ENCODE assay signal across 21 cellular contexts in the genomic region with DNA sequence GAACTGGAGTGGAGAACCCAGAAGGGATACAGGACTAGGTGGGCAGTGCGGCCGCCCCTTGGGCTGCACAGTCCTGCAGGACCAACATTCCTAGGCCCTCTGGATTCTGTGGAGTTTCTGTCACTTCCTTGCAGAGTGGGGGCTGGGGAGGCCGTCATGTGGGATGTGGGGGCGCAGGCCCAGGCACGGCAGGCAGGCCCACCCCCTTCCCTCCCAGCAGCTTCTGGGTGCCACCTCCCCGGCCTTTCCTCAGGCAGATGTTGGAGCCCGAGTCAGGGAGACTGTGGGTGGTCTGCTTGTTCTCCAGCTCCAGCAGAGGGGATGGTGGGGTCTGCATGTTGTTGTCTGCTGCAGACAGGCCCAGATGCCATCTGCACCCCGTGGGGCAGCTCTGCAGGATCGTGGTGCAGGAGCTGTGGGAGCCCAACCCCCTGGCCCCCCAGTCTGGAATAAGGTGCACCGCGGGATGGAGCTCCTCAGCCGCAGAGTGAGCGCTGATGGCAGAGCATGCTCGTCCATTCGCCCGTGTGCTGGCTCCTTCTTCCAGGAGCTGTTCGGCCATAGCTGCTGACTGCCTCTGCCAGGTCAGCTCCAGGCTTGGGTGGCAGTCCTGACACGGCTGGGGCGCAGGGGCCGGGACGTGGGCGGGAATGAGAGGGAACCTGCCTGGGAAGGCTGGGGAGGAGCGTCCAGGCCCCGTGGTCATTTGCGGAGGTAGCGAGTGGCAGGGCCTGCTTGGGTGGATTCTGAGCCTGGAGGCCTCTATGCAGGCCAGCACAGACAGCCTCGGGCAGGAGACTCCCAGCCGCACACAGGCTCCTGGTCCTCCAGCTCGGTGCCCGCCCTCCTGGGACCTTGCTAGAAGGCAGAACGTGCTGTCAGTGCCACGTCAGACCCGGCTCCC. TPM values are rescaled to one million over a fixed set of nuclear protein-coding genes. Genes with fewer than 3 reads are reported as not detected.
"Had no signal": no experiment of that assay in that cellular context is flagged by ENCODE, and none has a peak within 500 bp of the region (broad histone marks: within the 10 kb centered on the region; RNA-seq: fewer than 3 reads in every experiment).

No MANE protein-coding gene starts in this region.

- H3K27ac ChIP-seq: adrenal gland, cardiac muscle cell, esophagus muscularis mucosa, gastroesophageal sphincter, heart left ventricle, ovary, psoas muscle, upper lobe of left lung, VCaP had no signal

- ATAC-seq: activated naive CD4-positive, alpha-beta T cell treated with anti-CD3 and anti-CD28 coated beads, Interleukin-2, amount 50 U/mL, for 72 hours; gastroesophageal sphincter; heart left ventricle; naive thymus-derived CD8-positive, alpha-beta T cell; psoas muscle; right cardiac atrium had no signal

- H3K4me3 ChIP-seq: adrenal gland, cardiac muscle cell, esophagus muscularis mucosa, gastroesophageal sphincter, heart left ventricle, ovary, psoas muscle, upper lobe of left lung had no signal

- H3K9me3 ChIP-seq: adrenal gland, esophagus muscularis mucosa, gastroesophageal sphincter, heart left ventricle, ovary, psoas muscle, upper lobe of left lung had no signal

- H3K27me3 ChIP-seq: ovary had no signal

- H3K4me1 ChIP-seq: psoas muscle had no signal

- DNase-seq: activated CD4-positive, alpha-beta T cell treated with anti-CD3 and anti-CD28 coated beads for 1 hour; activated gamma-delta T cell treated with Interleukin-2 at 50 U/mL for 16 hours; adrenal gland; effector CD8-positive, alpha-beta T cell; heart left ventricle; immature natural killer cell; naive thymus-derived CD8-positive, alpha-beta T cell; ovary; psoas muscle; right cardiac atrium; stimulated activated CD4-positive, alpha-beta T cell treated with anti-CD3 and anti-CD28 coated beads, Interleukin-2, amount 100 ng/mL, for 24 hours had no signal

- H3K36me3 ChIP-seq: adrenal gland, cardiac muscle cell, heart left ventricle, ovary, upper lobe of left lung had no signal

RNA-seq across cellular contexts. Expression of gene SLC17A9, which starts 18.1 kb away (rescaled TPM):
- total RNA-seq: skeletal muscle tissue had no signal

RNA-seq across cellular contexts. Expression of gene BHLHE23, which starts 36.2 kb away (rescaled TPM):
- total RNA-seq: activated CD8-positive, alpha-beta memory T cell treated with anti-CD3 and anti-CD28 coated beads for 36 hours; activated naive CD4-positive, alpha-beta T cell treated with anti-CD3 and anti-CD28 coated beads, Interleukin-2, amount 50 U/mL, for 72 hours; adrenal gland; cardiac muscle cell; chondrocyte; esophagus muscularis mucosa; gastroesophageal sphincter; heart left ventricle; mesenteric fat pad; naive thymus-derived CD8-positive, alpha-beta T cell; ovary; psoas muscle; right cardiac atrium; skeletal muscle tissue; upper lobe of left lung had no signal
- polyA plus RNA-seq: adrenal gland; cardiac muscle cell; heart left ventricle; immature natural killer cell; naive thymus-derived CD8-positive, alpha-beta T cell; ovary; psoas muscle; right cardiac atrium had no signal
